ENCODE assay signal across 20 cellular contexts in the genomic region with DNA sequence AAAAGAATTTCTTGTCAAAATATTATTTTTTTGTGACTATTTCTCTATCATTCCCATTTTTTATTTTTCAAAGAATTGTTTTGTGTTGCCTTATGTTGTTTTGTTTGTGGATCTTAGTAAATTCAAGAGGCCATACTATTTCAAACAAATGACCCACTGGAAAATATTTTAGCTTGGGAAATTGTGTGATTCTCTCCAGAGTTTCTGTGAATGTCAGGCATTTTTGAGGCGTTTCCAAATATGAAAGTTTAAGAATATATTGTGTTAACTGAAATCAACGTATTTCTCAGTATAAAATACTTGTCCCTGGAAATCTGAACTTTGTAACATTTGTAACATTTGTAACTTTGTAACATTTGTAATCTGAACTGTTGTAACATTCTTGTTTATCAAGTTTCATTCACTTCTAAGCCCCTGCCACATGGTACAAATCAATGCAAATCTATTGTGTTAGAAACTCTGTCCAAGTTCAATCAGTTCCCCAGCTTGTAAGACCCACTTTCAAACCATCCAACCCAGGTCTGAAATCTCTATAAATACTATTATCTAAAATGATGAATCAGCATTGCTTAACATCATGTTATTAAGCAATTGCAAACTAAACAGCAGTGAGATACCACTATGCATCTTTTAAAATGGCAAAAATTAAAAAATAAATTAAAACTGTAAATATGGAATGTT.
"Had no signal": no experiment of that assay in that cellular context is flagged by ENCODE, and none has a peak within 500 bp of the region (broad histone marks: within the 10 kb centered on the region; RNA-seq: fewer than 3 reads in every experiment).

No MANE protein-coding gene starts in this region.

- H3K27ac ChIP-seq: neutrophil, ovary, prostate gland, thyroid gland, upper lobe of right lung had no signal

- DNase-seq: activated B cell treated with CpG ODN at 0.5 μM for 24 hours; activated CD4-positive, alpha-beta T cell treated with anti-CD3 and anti-CD28 coated beads for 36 hours; activated CD4-positive, alpha-beta T cell treated with anti-CD3 and anti-CD28 coated beads, Interleukin-2, amount 50 U/mL, for 4 hours; activated CD8-positive, alpha-beta memory T cell treated with anti-CD3 and anti-CD28 coated beads for 24 hours; activated CD8-positive, alpha-beta memory T cell treated with anti-CD3 and anti-CD28 coated beads, Interleukin-2, amount 50 U/mL, for 4 hours; activated naive CD4-positive, alpha-beta T cell; activated T-cell treated with anti-CD3 and anti-CD28 coated beads, Interleukin-2, amount 50 U/mL, for 24 hours; cerebellar nuclear complex; cortex of kidney; erythroblast; hypothalamus; left ventricle myocardium superior; ovary; stimulated activated CD4-positive, alpha-beta T cell treated with anti-CD3 and anti-CD28 coated beads, Interleukin-4, amount 100 ng/mL, for 4 hours; stimulated activated naive CD8-positive, alpha-beta T cell treated with anti-CD3 and anti-CD28 coated beads, Interleukin-15, Interleukin-2, amounts not matched to agents 100 U/mL and 50 U/mL, for 24 hours; thyroid gland; upper lobe of right lung had no signal

- H3K36me3 ChIP-seq: neutrophil, ovary, prostate gland, thyroid gland, upper lobe of right lung had no signal

- ATAC-seq: activated CD4-positive, alpha-beta T cell treated with anti-CD3 and anti-CD28 coated beads for 36 hours; left ventricle myocardium superior; stimulated activated naive CD8-positive, alpha-beta T cell treated with anti-CD3 and anti-CD28 coated beads, Interleukin-15, Interleukin-2, amounts not matched to agents 100 U/mL and 50 U/mL, for 24 hours; upper lobe of right lung had no signal

- H3K4me3 ChIP-seq: ovary, prostate gland, thyroid gland, upper lobe of right lung had no signal

- FAIRE-seq: frontal cortex had no signal

- H3K4me1 ChIP-seq: prostate gland, thyroid gland, upper lobe of right lung had no signal

- H3K9me3 ChIP-seq: neutrophil, prostate gland, thyroid gland, upper lobe of right lung had no signal

- H3K27me3 ChIP-seq: neutrophil, ovary, thyroid gland, upper lobe of right lung had no signal
